In genomic region chr17:47099987-47100711, GRCh38 we compare ENCODE assay signal across 8 cellular contexts.
DNase-seq lines count a peak whose midpoint lies in the region; ATAC-seq and TF ChIP-seq lines count a peak whose summit lies in the region.

No MANE protein-coding gene starts in this region.

- H3K27me3 Mint-ChIP-seq in IgD-negative memory B cell: no peaks in the 10 kb centered on the region

- H3K27me3 ChIP-seq in mucosa of rectum (ENCODE audit: control insufficient read depth in 2 of 2, insufficient read depth in 2 of 2, low read length in 2 of 2): no peaks in the 10 kb centered on the region

- peak; percentile 84 for DNase-seq in DMS153 (lab: John Stamatoyannopoulos, UW)
- DNase-seq in OCI-M1 (lab: John Stamatoyannopoulos, UW): peak; percentile 98
- DNase-seq in activated T-cell treated with anti-CD3 and anti-CD28 coated beads for 48 hours (ENCODE audit: low read depth): peak; percentile 87
- DNase-seq in erythroblast (lab: John Stamatoyannopoulos, UW): peak; percentile 93 to 95
- DNase-seq in stimulated activated CD8-positive, alpha-beta memory T cell treated with anti-CD3 and anti-CD28 coated beads, Interleukin-4, amount 100 ng/mL, for 4 hours (ENCODE audit: low read depth in 2 of 2, low spot score in 1 of 2): peak; percentile 77 to 80

- H3K4me3 ChIP-seq in mucosa of rectum (ENCODE audit: low read length in 2 of 2): peak overlapping the region; percentile 74 to 91

- TF ChIP-seq POLR2A in erythroblast (IDR thresholded peaks at IDR 0.05; ENCODE audit: low read length): peak; percentile 55

- H3K4me1 Mint-ChIP-seq in IgD-negative memory B cell: peaks cover 11 to 30% (median 20%) of the 10 kb centered on the region in 3 donors

- no peaks in the 10 kb centered on the region for H3K9me3 Mint-ChIP-seq in IgD-negative memory B cell

- H3K27ac Mint-ChIP-seq in IgD-negative memory B cell: peak overlapping the region; percentile 77 to 98 (median 98)

- peak overlapping the region; percentile 88 to 100 (median 100) for H3K4me3 Mint-ChIP-seq in IgD-negative memory B cell

- peaks cover 2 to 3% of the 10 kb centered on the region in 2 donors for H3K4me1 ChIP-seq in mucosa of rectum (ENCODE audit: control insufficient read depth in 2 of 2, insufficient read depth in 2 of 2, low read length in 2 of 2)

- peak overlapping the region; percentile 81 to 85 for H3K9ac ChIP-seq in mucosa of rectum (ENCODE audit: low read depth in 1 of 2, low read length in 2 of 2)

- no peaks in the 10 kb centered on the region for H3K9me3 ChIP-seq in mucosa of rectum (ENCODE audit: control insufficient read depth in 2 of 2, low read length in 2 of 2)

- no peaks in the 10 kb centered on the region for H3K36me3 ChIP-seq in mucosa of rectum (ENCODE audit: control insufficient read depth in 2 of 2, insufficient read depth in 2 of 2, low read length in 2 of 2)

- H3K27ac ChIP-seq in mucosa of rectum (ENCODE audit: low read depth in 2 of 2, low read length in 2 of 2): peak overlapping the region; percentile 21 to 65

- H3K36me3 Mint-ChIP-seq in IgD-negative memory B cell: no peaks in the 10 kb centered on the region

- ATAC-seq in GM21576 (IDR thresholded peaks at IDR 0.05; ENCODE audit: unreplicated experiment): peak; percentile 94

Comparison
In these comparisons a context has a peak if more than half of its experiments do, and no peak if none do; other contexts are left out.
1. Peak in every context shown above with its lines: DNase-seq, ATAC-seq, H3K4me3 ChIP-seq and H3K27ac ChIP-seq.